Comparison of ENCODE assay signal across 8 cellular contexts in the genomic region with DNA sequence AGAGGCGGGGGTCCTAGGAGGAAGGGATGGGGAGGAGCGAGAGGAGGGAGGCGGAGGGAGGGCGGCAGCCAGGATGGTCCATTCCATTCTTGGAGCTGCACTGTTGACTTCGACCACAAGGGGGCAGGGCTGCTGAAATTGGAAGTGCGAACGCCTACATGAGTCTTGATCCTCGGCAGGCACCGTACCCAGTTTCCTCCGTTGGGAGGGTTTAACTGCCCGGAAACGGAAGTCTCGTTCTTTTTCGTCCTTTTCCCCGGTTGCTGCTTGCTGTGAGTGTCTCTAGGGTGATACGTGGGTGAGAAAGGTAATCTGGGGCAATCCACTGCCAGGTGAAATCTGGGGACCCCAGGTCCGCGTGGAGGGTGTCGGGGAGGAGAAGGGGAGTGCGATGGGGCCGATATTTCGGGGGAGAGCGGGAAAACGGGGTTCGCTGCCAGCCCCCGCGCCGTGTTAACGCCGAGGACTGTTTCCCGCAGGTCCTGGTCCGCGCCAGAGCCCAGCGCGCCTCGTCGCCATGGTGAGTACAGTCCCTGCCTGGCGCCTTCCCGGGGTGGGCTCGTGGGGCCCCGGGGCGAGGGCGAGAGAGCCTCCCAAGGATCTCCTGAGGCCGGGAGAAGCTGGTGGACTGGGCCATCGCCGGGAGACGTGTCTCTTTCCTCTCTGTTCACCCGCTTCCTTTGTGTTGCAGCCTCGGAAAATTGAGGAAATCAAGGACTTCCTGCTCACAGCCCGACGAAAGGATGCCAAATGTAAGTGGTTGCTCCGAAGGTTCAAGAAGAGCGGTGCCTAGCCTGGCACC. TPM values are rescaled to one million over a fixed set of nuclear protein-coding genes. Genes with fewer than 3 reads are reported as not detected.
DNase-seq lines count a peak whose midpoint lies in the region; ATAC-seq and TF ChIP-seq lines count a peak whose summit lies in the region.

A gene (plus strand): TSS at position 240 of the 802 bp plus-strand sequence. CDS start 278 bp downstream, at position 518.

- H2AFZ ChIP-seq in IMR-90 (replicated peaks; ENCODE audit: low read length, poor library complexity) (peak within 1 kb of the TSS; percentile 82), OCI-LY7 (ENCODE audit: low read length) (no peak within 1 kb of the TSS)

- peak within 1 kb of the TSS; percentile 76 for H3K56ac ChIP-seq in IMR-90 (ENCODE audit: extremely low read depth, insufficient read depth, low read length)

- H2BK120ac ChIP-seq in IMR-90 (ENCODE audit: low read depth, low read length), result no peak within 1 kb of the TSS

- POLR2A ChIA-PET in IMR-90 (lab: Charles Lee; ENCODE audit: unreplicated experiment), result interaction anchor here (1.3 kb wide), 1 partner anchor 9 kb away, joined by 4 read pairs; a partner anchor contains a TSS
- POLR2A ChIA-PET in OCI-LY7 (lab: Charles Lee), result interaction anchor here (0.6 to 0.7 kb wide), 3 partner anchors 25 to 235 kb away, joined by 3 to 4 read pairs (median 3); no protein-coding TSS in a partner anchor

- H3K27ac ChIP-seq in IMR-90 (ENCODE audit: insufficient read depth, low read length) (peak within 1 kb of the TSS; percentile 76), OCI-LY7 (ENCODE audit: low read depth, low read length, poor library complexity, severe bottlenecking) (peak within 1 kb of the TSS; percentile 64)

- in situ Hi-C loops in Caki2 (cut with HindIII; ENCODE audit: low pct_unique_long_range_greater_than_20kb, low sequenced_read_pairs), result no loop called here
- in situ Hi-C loops in IMR-90 (cut with MboI; ENCODE audit: low sequenced_read_pairs), result loop anchor here (25.0 kb wide), 1 partner anchor 659 kb away; a partner anchor contains a TSS

- peak within 1 kb of the TSS; percentile 86 for H3K14ac ChIP-seq in IMR-90 (replicated peaks; ENCODE audit: low read depth, low read length)

- H3K79me1 ChIP-seq in IMR-90 (ENCODE audit: low read depth in 1 of 2, low read length in 2 of 2), result peaks cover 12 to 23% of the 10 kb centered on the region in 2 experiments

- H3K36me3 ChIP-seq in IMR-90 (ENCODE audit: control insufficient read depth, insufficient read depth, low read length) (peaks cover 21% of the 10 kb centered on the region), OCI-LY7 (ENCODE audit: insufficient read depth, low read length) (peaks cover 51% of the 10 kb centered on the region)

- intact Hi-C loops in IMR-90 (cut with micrococcal nuclease) (loop anchor here (1.0 kb wide), 1 partner anchor 774 kb away; no protein-coding TSS in a partner anchor), OCI-LY7 (cut with micrococcal nuclease; ENCODE audit: unreplicated experiment) (no loop called here)

- peak within 1 kb of the TSS; percentile 74 for H3K4ac ChIP-seq in IMR-90 (ENCODE audit: low read depth, low read length)

- CTCF ChIA-PET in IMR-90 (lab: Yijun Ruan, JAX), result interaction anchor here (0.6 to 1.7 kb wide), 5 partner anchors 10 to 843 kb away, joined by 3 to 6 read pairs (median 5); a partner anchor contains a TSS
- CTCF ChIA-PET in OCI-LY7 (lab: Charles Lee; ENCODE audit: unreplicated experiment), result interaction anchor here (0.6 to 1.2 kb wide), 7 partner anchors 9 to 972 kb away, joined by 3 to 9 read pairs (median 3); a partner anchor contains a TSS

- no peaks in the 10 kb centered on the region for H3K9me3 ChIP-seq in IMR-90 (ENCODE audit: control insufficient read depth, insufficient read depth, low read length)
- no peaks in the 10 kb centered on the region for H3K9me3 ChIP-seq in OCI-LY7 (ENCODE audit: low read length)
- no peaks in the 10 kb centered on the region for H3K9me3 ChIP-seq in mononuclear cell (ENCODE audit: low read depth, low read length)

- H2AK5ac ChIP-seq in IMR-90 (ENCODE audit: low read depth, low read length), result peak within 1 kb of the TSS; percentile 48

- peak within 1 kb of the TSS; percentile 3; the same call in 1 of the 2 replicates for H4K5ac ChIP-seq in IMR-90 (ENCODE audit: low read depth, low read length)

- DNase-seq in Caki2 (ENCODE audit: low read depth) (peak; percentile 88), IMR-90 (peak; percentile 98), OCI-LY7 (ENCODE audit: low spot score) (peak; percentile 99), activated T-cell treated with anti-CD3 and anti-CD28 coated beads for 24 hours (ENCODE audit: low read depth) (peak; percentile 95), epithelial cell of esophagus (ENCODE audit: low read depth) (peak; percentile 98)
- DNase-seq in stimulated activated CD8-positive, alpha-beta memory T cell treated with anti-CD3 and anti-CD28 coated beads, Interleukin-4, amount 100 ng/mL, for 1 hour (ENCODE audit: low read depth in 2 of 2, low spot score in 1 of 2), result peak; percentile 91 to 92

- no peaks in the 10 kb centered on the region for H3K9me1 ChIP-seq in IMR-90 (ENCODE audit: insufficient read depth, low read length)

- H3K9ac ChIP-seq in IMR-90 (ENCODE audit: low read depth, low read length), result peak within 1 kb of the TSS; percentile 95

- H4K8ac ChIP-seq in IMR-90 (ENCODE audit: low read depth in 2 of 2, low read length in 2 of 2), result peak within 1 kb of the TSS; percentile 1 to 46; a peak in 2 of 4 replicates

- H4K20me1 ChIP-seq in IMR-90 (ENCODE audit: insufficient read depth, low read length) (peaks cover 49% of the 10 kb centered on the region), OCI-LY7 (ENCODE audit: insufficient read depth, low read length) (peaks cover 31% of the 10 kb centered on the region; the same call in 1 of the 2 replicates)

- peak; percentile 41 for TF ChIP-seq RAD21 in IMR-90 (IDR thresholded peaks at IDR 0.05; ENCODE audit: low read length)

- H3K4me2 ChIP-seq in IMR-90 (ENCODE audit: low read depth, low read length) (peak within 1 kb of the TSS; percentile 99), OCI-LY7 (ENCODE audit: low read length) (peak within 1 kb of the TSS; percentile 84)

- peak within 1 kb of the TSS; percentile 37 for H2AK9ac ChIP-seq in IMR-90 (replicated peaks; ENCODE audit: low read depth, low read length, poor library complexity)

- H4K91ac ChIP-seq in IMR-90 (ENCODE audit: insufficient read depth, low read depth, low read length), result no peak within 1 kb of the TSS; the same call in 1 of the 2 replicates

- H3K18ac ChIP-seq in IMR-90 (ENCODE audit: low read depth, low read length), result no peak within 1 kb of the TSS

- H2BK15ac ChIP-seq in IMR-90 (ENCODE audit: low read depth, low read length), result no peak within 1 kb of the TSS

- H3K4me3 ChIP-seq in IMR-90 (ENCODE audit: insufficient read depth, low read depth, low read length) (peak within 1 kb of the TSS; percentile 87), OCI-LY7 (ENCODE audit: low read depth, low read length, poor library complexity, severe bottlenecking) (peak within 1 kb of the TSS; percentile 93), epithelial cell of esophagus (ENCODE audit: low read length) (peak within 1 kb of the TSS; percentile 98), mononuclear cell (ENCODE audit: low read length) (peak within 1 kb of the TSS; percentile 96)

- BruUV-seq in IMR-90 (replicated peaks; lab: Mats Ljungman, UMichigan), result TSS peak; percentile 60
- BruUV-seq in OCI-LY7 (replicated peaks; lab: Mats Ljungman, UMichigan), result TSS peak; percentile 79

- TF ChIP-seq CTCF in IMR-90 (conservative IDR thresholded peaks at IDR 0.05; ENCODE audit: low read depth, low read length), result peak; percentile 98
- peak; percentile 98 for TF ChIP-seq CTCF in OCI-LY7 (conservative IDR thresholded peaks at IDR 0.05; ENCODE audit: low read length)
- TF ChIP-seq CTCF in epithelial cell of esophagus (IDR thresholded peaks at IDR 0.05; ENCODE audit: insufficient read depth, low read depth, low read length, missing control alignments), result peak; percentile 92

- peaks cover 5% of the 10 kb centered on the region for H3K4me1 ChIP-seq in IMR-90 (ENCODE audit: control insufficient read depth, insufficient read depth, low read length)
- H3K4me1 ChIP-seq in OCI-LY7 (ENCODE audit: insufficient read depth, low read length, poor library complexity, severe bottlenecking), result peaks cover 34% of the 10 kb centered on the region
- peaks cover 49% of the 10 kb centered on the region for H3K4me1 ChIP-seq in mononuclear cell (ENCODE audit: insufficient read depth, low read length)

- WGBS in IMR-90 (ENCODE audit: extremely low coverage in 2 of 2, insufficient read length in 1 of 2), 2 experiments, result 0% methylated on average over 33 of the region's 53 CpGs; no CpG with 5 or more reads in 1 of the 2 experiments

- H2BK5ac ChIP-seq in IMR-90 (ENCODE audit: low read depth, low read length, poor library complexity, severe bottlenecking), result peak within 1 kb of the TSS; percentile 44

- H3K27me3 ChIP-seq in IMR-90 (ENCODE audit: control insufficient read depth, insufficient read depth, low read length) (peaks cover 7% of the 10 kb centered on the region), mononuclear cell (ENCODE audit: insufficient read depth, low read length) (no peaks in the 10 kb centered on the region)

- ATAC-seq in GM21381 (IDR thresholded peaks at IDR 0.05; ENCODE audit: unreplicated experiment) (peak; percentile 79), IMR-90 (ENCODE audit: low read depth) (peak; percentile 94)

- peak; percentile 99 for TF ChIP-seq POLR2A in IMR-90 (IDR thresholded peaks at IDR 0.05; ENCODE audit: low read depth, low read length)

- no peaks in the 10 kb centered on the region for H3K9me2 ChIP-seq in OCI-LY7 (ENCODE audit: insufficient read depth, low read length)

- peaks cover 49% of the 10 kb centered on the region for H3K79me2 ChIP-seq in OCI-LY7 (ENCODE audit: insufficient read depth, low read depth, low read length)

- peak within 1 kb of the TSS; percentile 62; the same call in 1 of the 2 replicates for H3K23ac ChIP-seq in IMR-90 (ENCODE audit: low read depth, low read length)

- dilution Hi-C loops in IMR-90 (cut with HindIII; ENCODE audit: low sequenced_read_pairs, unreplicated experiment), result no loop called here

- no peak within 1 kb of the TSS for H2BK20ac ChIP-seq in IMR-90 (ENCODE audit: low read depth, low read length)

TF ChIP-seq in IMR-90, 13 proteins besides CTCF, POLR2A, EP300 and RAD21 (continues in another document):
- TF ChIP-seq CEBPB (IDR thresholded peaks at IDR 0.05; ENCODE audit: low read depth, low read length), result 0 out of 2 replicates have a peak, but pooled peaks have one; percentile 8
- no peak for TF ChIP-seq NFE2L2 (IDR thresholded peaks at IDR 0.05; ENCODE audit: low read depth, low read length)
- TF ChIP-seq BHLHE40 (IDR thresholded peaks at IDR 0.05; ENCODE audit: low read depth, low read length), result peak; percentile 19; the same call in 1 of the 2 replicates
- 0 out of 2 replicates have a peak, but pooled peaks have one; percentile 8 for TF ChIP-seq MAFK (IDR thresholded peaks at IDR 0.05; ENCODE audit: low read depth, low read length)
- TF ChIP-seq MAZ (IDR thresholded peaks at IDR 0.05; ENCODE audit: borderline replicate concordance, low read depth, low read length), result peak; percentile 90

RNA-seq across cellular contexts. Expression of the gene that starts here (rescaled TPM):
- 1,493 and 1,714 TPM in 2 replicates for total RNA-seq in Caki2 (2014; rRNA removed; shearing (Covaris generic); ENCODE audit: low replicate concordance)
- total RNA-seq in IMR-90 (2012; rRNA removed) (111 and 296 TPM in 2 replicates), OCI-LY7 (2022) (1,845 and 1,913 TPM in 2 replicates), mononuclear cell (976 TPM)
- polyA plus RNA-seq in IMR-90 (2012; rRNA removed), result 527 and 1,407 TPM in 2 replicates
- 155 and 223 TPM in 2 replicates for polyA plus RNA-seq in IMR-90 (2012; cell fraction: cytosol; rRNA removed)
- 49.6 and 193 TPM in 2 replicates for polyA plus RNA-seq in IMR-90 (2012; cell fraction: nucleus; rRNA removed; ENCODE audit: low replicate concordance)
- total RNA-seq in OCI-LY7 (2014; rRNA removed; shearing (Covaris generic)), result 4,732 and 5,467 TPM in 2 replicates

Comparison
In these comparisons a context has a peak if more than half of its experiments do, and no peak if none do; other contexts are left out.
1. Peak in every context shown above with its lines: DNase-seq, ATAC-seq, H3K4me3 ChIP-seq and H3K27ac ChIP-seq.